8 cellular contexts compared by ENCODE assay signal in genomic region chr19:43504426-43505185, GRCh38. TPM values are rescaled to one million over a fixed set of nuclear protein-coding genes. Genes with fewer than 3 reads are reported as not detected.
DNase-seq lines count a peak whose midpoint lies in the region; ATAC-seq, FAIRE-seq and TF ChIP-seq lines count a peak whose summit lies in the region.

Gene PHLDB3, minus strand, starts transcription at chr19:43504746. Its CDS starts 628 bp downstream, at chr19:43504118.

- H3K9me3 Mint-ChIP-seq in CD4-positive, CD25-positive, alpha-beta regulatory T cell, result no peaks in the 10 kb centered on the region
- no peaks in the 10 kb centered on the region for H3K9me3 Mint-ChIP-seq in IgD-negative memory B cell
- no peaks in the 10 kb centered on the region for H3K9me3 Mint-ChIP-seq in activated B cell treated with CpG ODN at 0.5 μM for 24 hours

- no peak within 1 kb of the TSS for H3K23ac ChIP-seq in H1 (ENCODE audit: insufficient read length)

- POLR2A ChIA-PET in activated B cell treated with CpG ODN at 0.5 μM for 24 hours (lab: Charles Lee) (interaction anchor here (0.5 to 2.9 kb wide), 27 partner anchors 9 to 1187 kb away, joined by 3 to 49 read pairs (median 5); partner anchors contain the start of genes ETHE1, SMG9, ZNF45 and ZNF575), H1 (lab: Charles Lee; ENCODE audit: partially characterized antibody) (interaction anchor here (0.6 to 1.8 kb wide), 10 partner anchors 15 to 1103 kb away, joined by 3 to 8 read pairs (median 3); partner anchors contain the start of genes LYPD3 and ZNF575)

- no peaks in the 10 kb centered on the region for H3K79me1 ChIP-seq in H1 (ENCODE audit: low read depth, low read length)

- H2AK5ac ChIP-seq in H1 (ENCODE audit: low read depth, low read length), result no peak within 1 kb of the TSS

- peak within 1 kb of the TSS; percentile 65 for H3K56ac ChIP-seq in H1 (replicated peaks; ENCODE audit: insufficient read length, low read depth, low read length)

- no peak within 1 kb of the TSS for H2BK20ac ChIP-seq in H1 (ENCODE audit: low read length)

- peaks cover 34% of the 10 kb centered on the region for H3K4me1 ChIP-seq in CD4-positive, CD25-positive, alpha-beta regulatory T cell (ENCODE audit: control insufficient read depth, insufficient read depth, low read length, poor library complexity, severe bottlenecking)
- peaks cover 0 to 6% (median 0%) of the 10 kb centered on the region in 4 experiments; a peak in 1 of 7 replicates for H3K4me1 ChIP-seq in H1 (replicated peaks in 1 of 4; ENCODE audit: control insufficient read depth in 3 of 4, insufficient read depth in 4 of 4, low read length in 3 of 4)
- no peaks in the 10 kb centered on the region for H3K4me1 ChIP-seq in mucosa of stomach (ENCODE audit: control insufficient read depth, insufficient read depth, low read length)
- peaks cover 4 to 6% of the 10 kb centered on the region in 2 donors for H3K4me1 ChIP-seq in thoracic aorta (ENCODE audit: control insufficient read depth in 1 of 2, low read depth in 2 of 2)

- peak within 1 kb of the TSS; percentile 72; the same call in 1 of the 2 replicates for H2BK15ac ChIP-seq in H1 (ENCODE audit: low read length)

- no peak for TF ChIP-seq RAD21 in H1 (IDR thresholded peaks at IDR 0.05 in 1 of 2, conservative IDR thresholded peaks at IDR 0.05 in 1 of 2; ENCODE audit: low read depth in 2 of 2, low read length in 2 of 2)

- no peaks in the 10 kb centered on the region for H3K27me3 ChIP-seq in CD4-positive, CD25-positive, alpha-beta regulatory T cell (ENCODE audit: control insufficient read depth, insufficient read depth, low read length)
- peaks cover 3 to 16% (median 14%) of the 10 kb centered on the region in 4 experiments for H3K27me3 ChIP-seq in H1 (replicated peaks in 1 of 4; ENCODE audit: control insufficient read depth in 3 of 4, extremely low read depth in 1 of 4, insufficient read depth in 3 of 4, low read length in 3 of 4)
- H3K27me3 ChIP-seq in mucosa of stomach (ENCODE audit: control insufficient read depth, insufficient read depth, low read length), result no peaks in the 10 kb centered on the region
- no peaks in the 10 kb centered on the region for H3K27me3 ChIP-seq in thoracic aorta (replicated peaks; ENCODE audit: insufficient read depth)

- no peak for FAIRE-seq in H1 (lab: Jason Lieb, UNC)

- peak in 2 of 3 donors; percentile 38 to 69 for DNase-seq in CD4-positive, CD25-positive, alpha-beta regulatory T cell
- no peak for DNase-seq in activated B cell treated with CpG ODN at 0.5 μM for 24 hours
- no peak for DNase-seq in H1 (ENCODE audit: low read depth in 1 of 2, low spot score in 2 of 2)
- DNase-seq in thoracic aorta (ENCODE audit: low spot score), result no peak

- H4K91ac ChIP-seq in H1 (replicated peaks; ENCODE audit: insufficient read length, low read length), result no peak within 1 kb of the TSS

- peak within 1 kb of the TSS in 3 of 4 experiments; percentile 28 to 49 (median 34); a peak in 4 of 7 replicates for H3K9ac ChIP-seq in H1 (replicated peaks in 1 of 4; ENCODE audit: extremely low read depth in 1 of 4, low read depth in 3 of 4, low read length in 3 of 4)
- H3K9ac ChIP-seq in mucosa of stomach (ENCODE audit: low read length), result peak within 1 kb of the TSS; percentile 85

- H3K9me3 ChIP-seq in CD4-positive, CD25-positive, alpha-beta regulatory T cell (ENCODE audit: control insufficient read depth in 2 of 2, low read length in 2 of 2), result no peaks in the 10 kb centered on the region
- no peaks in the 10 kb centered on the region for H3K9me3 ChIP-seq in H1 (ENCODE audit: insufficient read depth in 2 of 2, low read depth in 1 of 2, low read length in 1 of 2)
- H3K9me3 ChIP-seq in mucosa of stomach (ENCODE audit: control insufficient read depth, low read length), result no peaks in the 10 kb centered on the region
- H3K9me3 ChIP-seq in thoracic aorta, result no peaks in the 10 kb centered on the region

- peak within 1 kb of the TSS; percentile 72 for H4K5ac ChIP-seq in H1 (ENCODE audit: insufficient read length, low read depth, low read length)

- 4% methylated on average over 27 of the region's 42 CpGs; no CpG with 5 or more reads in 1 of the 2 experiments for WGBS in H1 (ENCODE audit: extremely low coverage in 1 of 2, insufficient coverage in 1 of 2, insufficient read length in 1 of 2, insufficient replicate concordance in 2 of 2, low coverage in 1 of 2, low lambda C conversion rate in 2 of 2, missing lambda C conversion rate in 1 of 2), 2 experiments

- H3K4me3 ChIP-seq in CD4-positive, CD25-positive, alpha-beta regulatory T cell (ENCODE audit: low read depth, low read length), result peak within 1 kb of the TSS; percentile 80
- peak within 1 kb of the TSS; percentile 74 to 91 (median 76) for H3K4me3 ChIP-seq in H1 (ENCODE audit: extremely low read depth in 1 of 4, insufficient read depth in 2 of 4, low read depth in 3 of 4, low read length in 4 of 4)
- peak within 1 kb of the TSS; percentile 43 for H3K4me3 ChIP-seq in mucosa of stomach (ENCODE audit: low read length)
- H3K4me3 ChIP-seq in thoracic aorta, result peak within 1 kb of the TSS; percentile 88

- CTCF ChIA-PET in activated B cell treated with CpG ODN at 0.5 μM for 24 hours (lab: Charles Lee), result interaction anchor here (0.9 to 2.6 kb wide), 6 partner anchors 14 to 90 kb away, joined by 3 to 14 read pairs (median 4); no protein-coding TSS in a partner anchor
- CTCF ChIA-PET in H1 (lab: Charles Lee; ENCODE audit: partially characterized antibody), result interaction anchor here (0.8 to 2.3 kb wide), 17 partner anchors 10 to 145 kb away, joined by 3 to 15 read pairs (median 3); partner anchors contain the start of gene LYPD3

- peak within 1 kb of the TSS; percentile 88 to 95 for H3K4me2 ChIP-seq in H1 (ENCODE audit: insufficient read depth in 1 of 2, low read depth in 2 of 2, low read length in 2 of 2)

- 0 out of 2 replicates have a peak within 1 kb of the TSS, but pooled peaks have one; percentile 39 for H2BK12ac ChIP-seq in H1 (ENCODE audit: low read depth, low read length)

- no peak for TF ChIP-seq EP300 in H1 (IDR thresholded peaks at IDR 0.05; ENCODE audit: borderline replicate concordance in 1 of 2, low read depth in 2 of 2, low read length in 2 of 2)

- peak within 1 kb of the TSS; percentile 95 to 99 (median 96) for H3K27ac Mint-ChIP-seq in CD4-positive, CD25-positive, alpha-beta regulatory T cell
- H3K27ac Mint-ChIP-seq in IgD-negative memory B cell (peak within 1 kb of the TSS; percentile 95 to 98 (median 98)), activated B cell treated with CpG ODN at 0.5 μM for 24 hours (peak within 1 kb of the TSS; percentile 96)

- H2AFZ ChIP-seq in H1 (ENCODE audit: low read length), result peak within 1 kb of the TSS; percentile 10; the same call in 1 of the 2 replicates

- ATAC-seq in CD4-positive, CD25-positive, alpha-beta regulatory T cell (ENCODE audit: low read depth in 2 of 2), result peak; percentile 29 to 34
- ATAC-seq in GM21447 (IDR thresholded peaks at IDR 0.05; ENCODE audit: unreplicated experiment) (peak; percentile 33), activated B cell treated with CpG ODN at 0.5 μM for 24 hours (ENCODE audit: low read depth) (peak; percentile 30), thoracic aorta (ENCODE audit: insufficient number of reproducible peaks, low FRiP score, low read depth) (no peak), HG03442 (IDR thresholded peaks at IDR 0.05; ENCODE audit: unreplicated experiment) (no peak)

- peaks cover under 1% of the 10 kb centered on the region for H3K36me3 ChIP-seq in CD4-positive, CD25-positive, alpha-beta regulatory T cell (ENCODE audit: control insufficient read depth, insufficient read depth, low read length)
- H3K36me3 ChIP-seq in H1 (ENCODE audit: control insufficient read depth in 2 of 4, insufficient read depth in 4 of 4, low read length in 3 of 4), result no peaks in the 10 kb centered on the region
- H3K36me3 ChIP-seq in mucosa of stomach (ENCODE audit: control insufficient read depth, insufficient read depth, low read length), result no peaks in the 10 kb centered on the region
- H3K36me3 ChIP-seq in thoracic aorta, result peaks cover 13% of the 10 kb centered on the region

- peak within 1 kb of the TSS; percentile 46 for H4K8ac ChIP-seq in H1 (ENCODE audit: extremely low read depth, insufficient read depth, low read length)

- peaks cover 11 to 44% (median 31%) of the 10 kb centered on the region in 4 donors for H3K4me1 Mint-ChIP-seq in CD4-positive, CD25-positive, alpha-beta regulatory T cell
- H3K4me1 Mint-ChIP-seq in IgD-negative memory B cell (peaks cover 11 to 15% (median 13%) of the 10 kb centered on the region in 3 donors), activated B cell treated with CpG ODN at 0.5 μM for 24 hours (peaks cover 19% of the 10 kb centered on the region)

- peak within 1 kb of the TSS; percentile 92 for H3K27ac ChIP-seq in CD4-positive, CD25-positive, alpha-beta regulatory T cell (ENCODE audit: insufficient read depth, low read length, poor library complexity, severe bottlenecking)
- H3K27ac ChIP-seq in H1 (ENCODE audit: low read depth, low read length), result no peak within 1 kb of the TSS
- peak within 1 kb of the TSS; percentile 80 to 82 for H3K27ac ChIP-seq in thoracic aorta

- no peak within 1 kb of the TSS for H3K14ac ChIP-seq in H1 (ENCODE audit: insufficient read length)

- no peaks in the 10 kb centered on the region for H3K79me2 ChIP-seq in H1 (ENCODE audit: control insufficient read depth in 1 of 2, insufficient read depth in 2 of 2, low read length in 2 of 2)

- peak within 1 kb of the TSS; percentile 90 to 98 (median 94) for H3K4me3 Mint-ChIP-seq in CD4-positive, CD25-positive, alpha-beta regulatory T cell
- H3K4me3 Mint-ChIP-seq in IgD-negative memory B cell (peak within 1 kb of the TSS; percentile 94 to 99 (median 97)), activated B cell treated with CpG ODN at 0.5 μM for 24 hours (peak within 1 kb of the TSS; percentile 96)

- peak within 1 kb of the TSS; percentile 83 for H3K18ac ChIP-seq in H1 (ENCODE audit: extremely low read depth, low read length)

- no peak within 1 kb of the TSS for H2BK120ac ChIP-seq in H1 (replicated peaks; ENCODE audit: low read depth, low read length)

- TF ChIP-seq CTCF in activated B cell treated with CpG ODN at 0.5 μM for 24 hours (IDR thresholded peaks at IDR 0.05) (no peak), H1 (IDR thresholded peaks at IDR 0.05; ENCODE audit: control extremely low read depth in 1 of 3, insufficient read depth in 1 of 3, low read depth in 1 of 3, low read length in 3 of 3) (no peak), thoracic aorta (IDR thresholded peaks at IDR 0.05) (no peak)

- peaks cover 17% of the 10 kb centered on the region for H3K36me3 Mint-ChIP-seq in CD4-positive, CD25-positive, alpha-beta regulatory T cell
- no peaks in the 10 kb centered on the region for H3K36me3 Mint-ChIP-seq in IgD-negative memory B cell
- H3K36me3 Mint-ChIP-seq in activated B cell treated with CpG ODN at 0.5 μM for 24 hours (ENCODE audit: low read depth), result peaks cover 21% of the 10 kb centered on the region

- no peak for TF ChIP-seq POLR2A in H1 (IDR thresholded peaks at IDR 0.05; ENCODE audit: control extremely low read depth in 1 of 2, low read depth in 2 of 2, low read length in 2 of 2)

- H2BK5ac ChIP-seq in H1 (ENCODE audit: low read depth, low read length), result peak within 1 kb of the TSS; percentile 35; the same call in 1 of the 2 replicates

- H3K27me3 Mint-ChIP-seq in CD4-positive, CD25-positive, alpha-beta regulatory T cell, result no peaks in the 10 kb centered on the region
- H3K27me3 Mint-ChIP-seq in IgD-negative memory B cell (no peaks in the 10 kb centered on the region), activated B cell treated with CpG ODN at 0.5 μM for 24 hours (no peaks in the 10 kb centered on the region)

- intact Hi-C loops in activated B cell treated with CpG ODN at 0.5 μM for 24 hours (cut with micrococcal nuclease), result loop anchor here (1.0 to 2.0 kb wide), 6 partner anchors 14 to 57 kb away; partner anchors contain the start of genes ETHE1 and ZNF575

- H3K23me2 ChIP-seq in H1 (ENCODE audit: low read depth, low read length), result peaks cover 18% of the 10 kb centered on the region; the same call in 1 of the 2 replicates

- no peak within 1 kb of the TSS for H3K4ac ChIP-seq in H1 (replicated peaks; ENCODE audit: insufficient read length, low read depth, low read length)

- H4K20me1 ChIP-seq in H1 (replicated peaks in 1 of 2; ENCODE audit: control insufficient read depth in 1 of 2, insufficient read depth in 2 of 2, low read length in 2 of 2), result peaks cover 0 to 2% of the 10 kb centered on the region in 2 experiments

RNA-seq across cellular contexts. Expression of gene PHLDB3, which starts in this region (rescaled TPM):
- 64.1 TPM for total RNA-seq in CD4-positive, CD25-positive, alpha-beta regulatory T cell
- polyA plus RNA-seq in CD4-positive, CD25-positive, alpha-beta regulatory T cell, result 1 to 10 TPM; 1.5 to 4.4 (median 3.6) TPM
- polyA plus RNA-seq in IgD-negative memory B cell, result 6.8 TPM
- total RNA-seq in activated B cell treated with CpG ODN at 0.5 μM for 24 hours, result 32.2 and 34.5 TPM in 2 replicates
- 7.5 and 8.5 TPM in 2 replicates for total RNA-seq in H1 (2021; fragmentation: NEBNext Ultra II Directional; extraction: Animal tissue kit (Norgen Biotek cat#: 25700))
- 4.0 and 6.5 TPM in 2 replicates for polyA plus RNA-seq in H1 (2011; rRNA removed)
- 6.4 TPM for polyA plus RNA-seq in H1 (2011; cell fraction: cytosol; rRNA removed)
- 15.0 TPM for polyA plus RNA-seq in H1 (2011; cell fraction: nucleus; rRNA removed)
- polyA plus RNA-seq in H1 (2012, experiment 1 of 2), result 4.4 to 7.9 TPM (median 7.4 TPM) in 4 replicates
- 4.7 TPM for polyA plus RNA-seq in H1 (2012, experiment 2 of 2)
- polyA plus RNA-seq in H1 (2013, experiment 1 of 2), result 5.8 TPM
- 6.0 TPM for polyA plus RNA-seq in H1 (2013, experiment 2 of 2)
- 3.1 and 3.2 TPM in 2 replicates for polyA minus RNA-seq in H1 (2011; rRNA and poly(A)+ RNA removed)
- polyA minus RNA-seq in H1 (2011; cell fraction: cytosol; rRNA and poly(A)+ RNA removed), result 6.4 TPM
- 9.0 TPM for polyA minus RNA-seq in H1 (2011; cell fraction: nucleus; rRNA and poly(A)+ RNA removed)
- total RNA-seq in thoracic aorta, result 10 to 100 TPM; 10.0 to 14.7 TPM

Comparison
In these comparisons a context has a peak if more than half of its experiments do, and no peak if none do; other contexts are left out.
1. ATAC-seq: peak in CD4-positive, CD25-positive, alpha-beta regulatory T cell (2 of 2), GM21447 (single experiment) and activated B cell treated with CpG ODN at 0.5 μM for 24 hours (single experiment); none in thoracic aorta (single experiment) and HG03442 (single experiment).
2. DNase-seq: peak in CD4-positive, CD25-positive, alpha-beta regulatory T cell (2 of 3); none in activated B cell treated with CpG ODN at 0.5 μM for 24 hours (single experiment), H1 (0 of 2) and thoracic aorta (single experiment).
3. Peak in every context shown above with its lines, with median percentiles within 50 percentile points of each other: H3K4me3 ChIP-seq, H3K27ac Mint-ChIP-seq and H3K4me3 Mint-ChIP-seq.